In the genomic region with DNA sequence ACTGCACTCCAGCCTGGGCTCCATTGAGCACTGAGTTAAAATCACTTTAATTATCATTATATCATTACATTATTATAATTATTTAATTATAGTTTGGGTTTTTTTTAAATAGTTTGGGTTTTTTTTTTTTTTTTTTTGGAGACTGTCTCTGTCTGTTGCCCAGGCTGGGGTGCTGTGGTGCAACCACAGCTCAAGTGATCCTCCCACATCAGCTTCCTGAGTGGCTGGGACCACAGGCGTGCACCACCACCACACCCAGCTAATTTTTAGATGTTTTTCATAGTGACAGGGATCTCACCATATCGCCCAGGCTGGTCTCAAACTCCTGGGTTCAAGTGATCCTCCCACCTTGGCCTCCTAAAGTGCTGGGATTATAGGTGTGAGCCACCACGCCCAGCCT, we compare ENCODE assay signal across 5 cellular contexts. TPM values are rescaled to one million over a fixed set of nuclear protein-coding genes. Genes with fewer than 3 reads are reported as not detected.
"Had no signal": no experiment of that assay in that cellular context is flagged by ENCODE, and none has a peak within 500 bp of the region (broad histone marks: within the 10 kb centered on the region; RNA-seq: fewer than 3 reads in every experiment).

No MANE protein-coding gene starts in this region.

RNA-seq across cellular contexts. Expression of gene DLGAP3, which starts 38.8 kb away (rescaled TPM):
- total RNA-seq: fibroblast of lung, foreskin keratinocyte, lung microvascular endothelial cell, skeletal muscle tissue, urinary bladder had no signal
- polyA plus RNA-seq: fibroblast of lung had no signal
